In the genomic region with DNA sequence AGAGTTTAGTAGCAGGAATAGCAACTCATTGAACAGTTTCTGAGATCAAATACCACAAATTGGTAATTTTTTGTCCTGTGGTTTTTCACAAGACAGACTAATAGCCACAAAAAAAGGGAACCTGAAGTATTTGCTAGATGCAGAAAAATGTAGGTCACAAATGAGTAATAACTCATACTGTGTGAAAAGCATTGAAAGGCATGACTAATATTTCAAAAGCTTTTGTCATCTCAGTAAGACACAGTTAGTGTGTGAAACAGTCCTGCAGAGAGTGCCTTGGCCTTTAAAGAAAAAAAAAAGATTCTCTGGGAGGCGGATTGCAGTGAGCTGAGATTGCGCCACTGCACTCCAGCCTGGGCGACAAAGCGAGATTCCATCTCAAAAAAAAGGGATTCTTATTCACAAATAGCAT, we compare ENCODE assay signal across 10 cellular contexts. TPM values are rescaled to one million over a fixed set of nuclear protein-coding genes. Genes with fewer than 3 reads are reported as not detected.
DNase-seq lines count a peak whose midpoint lies in the region; ATAC-seq and TF ChIP-seq lines count a peak whose summit lies in the region.
"Had no signal": no experiment of that assay in that cellular context is flagged by ENCODE, and none has a peak within 500 bp of the region (broad histone marks: within the 10 kb centered on the region; RNA-seq: fewer than 3 reads in every experiment).

No MANE protein-coding gene starts in this region.

- WGBS in SK-N-SH (ENCODE audit: low lambda C conversion rate) = 77% methylated on average over 4 of the region's 4 CpGs
- no CpG with 5 or more reads among the region's 4 CpGs for WGBS in neuronal stem cell (ENCODE audit: extremely low coverage in 2 of 2, insufficient read length in 2 of 2, insufficient replicate concordance in 1 of 2), 2 donors

- H3K36me3 ChIP-seq in SK-N-SH (replicated peaks in 1 of 2; ENCODE audit: control insufficient read depth in 1 of 2, insufficient read depth in 2 of 2, low read length in 1 of 2) = peaks cover 5 to 15% of the 10 kb centered on the region in 2 experiments
- peaks cover 2 to 17% of the 10 kb centered on the region in 2 donors for H3K36me3 ChIP-seq in neuronal stem cell (replicated peaks in 1 of 2; ENCODE audit: control insufficient read depth in 2 of 2, insufficient read depth in 2 of 2, low read length in 2 of 2)
- no peaks in the 10 kb centered on the region for H3K36me3 ChIP-seq in Karpas-422 (ENCODE audit: insufficient read depth, low read length)

- no peak overlapping the region for H2BK5ac ChIP-seq in neuronal stem cell (ENCODE audit: low read length)

- H3K18ac ChIP-seq in neuronal stem cell (ENCODE audit: low read length) = no peak overlapping the region

- H3K9me3 ChIP-seq in SK-N-SH (no peaks in the 10 kb centered on the region), neuronal stem cell (replicated peaks in 1 of 2; ENCODE audit: control insufficient read depth in 2 of 2, insufficient read depth in 1 of 2, low read depth in 1 of 2, low read length in 2 of 2) (no peaks in the 10 kb centered on the region), Karpas-422 (ENCODE audit: low read length) (peaks cover 2% of the 10 kb centered on the region; the same call in 1 of the 2 replicates)

- H2BK120ac ChIP-seq in neuronal stem cell (ENCODE audit: low read depth, low read length) = no peak overlapping the region

- H3K79me2 ChIP-seq in SK-N-SH (ENCODE audit: insufficient read depth) (no peaks in the 10 kb centered on the region), Karpas-422 (ENCODE audit: low read length) (no peaks in the 10 kb centered on the region)

- ATAC-seq in HG03039 (IDR thresholded peaks at IDR 0.05; ENCODE audit: unreplicated experiment) = peak; percentile 100

- no peak for TF ChIP-seq CTCF in SK-N-SH (IDR thresholded peaks at IDR 0.05)

- no peak overlapping the region for H3K4ac ChIP-seq in neuronal stem cell (ENCODE audit: low read length)

- DNase-seq in GM19238 (ENCODE audit: insufficient read length, low spot score) = peak; percentile 5
- DNase-seq in SK-N-SH = no peak
- no peak for DNase-seq in neuronal stem cell (ENCODE audit: low spot score)
- no peak for DNase-seq in HUDEP-2 (lab: John Stamatoyannopoulos, UW; ENCODE audit: unreplicated experiment in 76 of 76)
- no peak for DNase-seq in COLO668 (lab: John Stamatoyannopoulos, UW; ENCODE audit: unreplicated experiment)
- DNase-seq in Karpas-422 = no peak
- no peak for DNase-seq in NCI-H345 (lab: John Stamatoyannopoulos, UW)
- DNase-seq: upper lobe of left lung had no signal

- H3K4me2 ChIP-seq in SK-N-SH = no peak overlapping the region
- no peak overlapping the region for H3K4me2 ChIP-seq in neuronal stem cell (ENCODE audit: insufficient read depth, low read length, poor library complexity, severe bottlenecking)
- no peak overlapping the region for H3K4me2 ChIP-seq in Karpas-422 (ENCODE audit: low read depth, low read length, poor library complexity, severe bottlenecking)

- no peak overlapping the region for H2AFZ ChIP-seq in SK-N-SH (ENCODE audit: low read depth)
- H2AFZ ChIP-seq in neuronal stem cell (ENCODE audit: low read length) = peak overlapping the region; percentile 64
- no peak overlapping the region for H2AFZ ChIP-seq in Karpas-422 (ENCODE audit: low read length)

- no peak overlapping the region for H2BK12ac ChIP-seq in neuronal stem cell (ENCODE audit: low read length)

- no peak overlapping the region for H3K4me3 ChIP-seq in SK-N-SH (ENCODE audit: low read depth in 2 of 2, low read length in 1 of 2)
- H3K4me3 ChIP-seq in neuronal stem cell (ENCODE audit: low read length in 2 of 2) = no peak overlapping the region
- no peak overlapping the region for H3K4me3 ChIP-seq in Karpas-422 (ENCODE audit: low read length)
- H3K4me3 ChIP-seq: SK-N-MC, upper lobe of left lung had no signal

- H3K14ac ChIP-seq in neuronal stem cell (ENCODE audit: low read length) = no peak overlapping the region

- 0 out of 4 replicates have a peak, but pooled peaks of 1 of the 2 experiments have one; percentile 8 for TF ChIP-seq EP300 in SK-N-SH (IDR thresholded peaks at IDR 0.05; ENCODE audit: borderline replicate concordance in 1 of 2, low read depth in 1 of 2, low read length in 1 of 2)

- H3K9ac ChIP-seq in SK-N-SH = no peak overlapping the region
- H3K9ac ChIP-seq in neuronal stem cell (ENCODE audit: low read depth, low read length, poor library complexity) = no peak overlapping the region
- no peak overlapping the region for H3K9ac ChIP-seq in Karpas-422 (ENCODE audit: low read length)

- H3K9me2 ChIP-seq in SK-N-SH (no peaks in the 10 kb centered on the region), Karpas-422 (replicated peaks; ENCODE audit: insufficient read depth, low read length) (no peaks in the 10 kb centered on the region)

- no peaks in the 10 kb centered on the region for H3K79me1 ChIP-seq in neuronal stem cell (ENCODE audit: low read depth, low read length)

- no peak overlapping the region for H4K8ac ChIP-seq in neuronal stem cell (ENCODE audit: low read depth, low read length)

- no peak for TF ChIP-seq RAD21 in SK-N-SH (IDR thresholded peaks at IDR 0.05; ENCODE audit: low read length)

- POLR2A ChIA-PET in SK-N-SH (lab: Yijun Ruan, JAX) = no interaction called here

- no peak overlapping the region for H2BK15ac ChIP-seq in neuronal stem cell (ENCODE audit: low read length)

- H3K23ac ChIP-seq in neuronal stem cell (ENCODE audit: low read depth, low read length, poor library complexity) = no peak overlapping the region

- no peak overlapping the region for H2AK5ac ChIP-seq in neuronal stem cell (ENCODE audit: low read depth, low read length)

- peaks cover 4% of the 10 kb centered on the region for H3F3A ChIP-seq in SK-N-SH (replicated peaks; ENCODE audit: insufficient read depth)

- no peaks in the 10 kb centered on the region for H3K27me3 ChIP-seq in SK-N-SH (ENCODE audit: insufficient read depth)
- H3K27me3 ChIP-seq in neuronal stem cell (ENCODE audit: control insufficient read depth in 3 of 3, insufficient read depth in 3 of 3, low read depth in 1 of 3, low read length in 3 of 3) = no peaks in the 10 kb centered on the region
- H3K27me3 ChIP-seq in Karpas-422 (ENCODE audit: low read length) = 0 out of 2 replicates have a peak, but pooled peaks cover 4% of the 10 kb centered on the region
- H3K27me3 ChIP-seq: upper lobe of left lung had no signal

- H3K27ac ChIP-seq in SK-N-SH (ENCODE audit: low read depth in 2 of 2, low read length in 1 of 2) (peak overlapping the region in 1 of 2 experiments; percentile 37; a peak in 2 of 4 replicates), neuronal stem cell (replicated peaks; ENCODE audit: low read length) (no peak overlapping the region), Karpas-422 (ENCODE audit: low read length) (no peak overlapping the region)
- H3K27ac ChIP-seq: SK-N-MC, upper lobe of left lung had no signal

- H4K20me1 ChIP-seq in SK-N-SH (ENCODE audit: insufficient read depth) = no peaks in the 10 kb centered on the region
- H4K20me1 ChIP-seq in Karpas-422 (ENCODE audit: insufficient read depth, low read depth, low read length) = no peaks in the 10 kb centered on the region

- H3K4me1 ChIP-seq in SK-N-SH (ENCODE audit: control insufficient read depth in 1 of 2, insufficient read depth in 2 of 2, low read depth in 1 of 2, low read length in 1 of 2) (peaks cover 0 to 2% of the 10 kb centered on the region in 2 experiments; a peak in 1 of 4 replicates), neuronal stem cell (ENCODE audit: control insufficient read depth in 2 of 2, insufficient read depth in 1 of 2, low read depth in 1 of 2, low read length in 2 of 2) (peaks cover 0 to 6% of the 10 kb centered on the region in 2 donors), Karpas-422 (ENCODE audit: low read length) (no peaks in the 10 kb centered on the region)
- H3K4me1 ChIP-seq: upper lobe of left lung had no signal

- no peak overlapping the region for H4K91ac ChIP-seq in neuronal stem cell (ENCODE audit: low read depth, low read length, poor library complexity)

- CTCF ChIA-PET in SK-N-SH (lab: Yijun Ruan, JAX) = interaction anchor here (1.0 kb wide), 1 partner anchor 35 kb away, joined by 3 read pairs; no protein-coding TSS in a partner anchor

TF ChIP-seq in SK-N-SH, 30 proteins besides CTCF, POLR2A, EP300 and RAD21 (continues in another document):
- TF ChIP-seq, protein P1, sequence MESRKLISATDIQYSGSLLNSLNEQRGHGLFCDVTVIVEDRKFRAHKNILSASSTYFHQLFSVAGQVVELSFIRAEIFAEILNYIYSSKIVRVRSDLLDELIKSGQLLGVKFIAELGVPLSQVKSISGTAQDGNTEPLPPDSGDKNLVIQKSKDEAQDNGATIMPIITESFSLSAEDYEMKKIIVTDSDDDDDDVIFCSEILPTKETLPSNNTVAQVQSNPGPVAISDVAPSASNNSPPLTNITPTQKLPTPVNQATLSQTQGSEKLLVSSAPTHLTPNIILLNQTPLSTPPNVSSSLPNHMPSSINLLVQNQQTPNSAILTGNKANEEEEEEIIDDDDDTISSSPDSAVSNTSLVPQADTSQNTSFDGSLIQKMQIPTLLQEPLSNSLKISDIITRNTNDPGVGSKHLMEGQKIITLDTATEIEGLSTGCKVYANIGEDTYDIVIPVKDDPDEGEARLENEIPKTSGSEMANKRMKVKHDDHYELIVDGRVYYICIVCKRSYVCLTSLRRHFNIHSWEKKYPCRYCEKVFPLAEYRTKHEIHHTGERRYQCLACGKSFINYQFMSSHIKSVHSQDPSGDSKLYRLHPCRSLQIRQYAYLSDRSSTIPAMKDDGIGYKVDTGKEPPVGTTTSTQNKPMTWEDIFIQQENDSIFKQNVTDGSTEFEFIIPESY (IDR thresholded peaks at IDR 0.05; ENCODE audit: borderline replicate concordance, low read depth) = no peak

RNA-seq across cellular contexts. Expression of gene SLC25A31, which starts 31.4 kb away (rescaled TPM):
- polyA plus RNA-seq in SK-N-SH (2012; rRNA removed) = not detected in 2 replicates
- polyA plus RNA-seq in SK-N-SH (2012; cell fraction: cytosol; rRNA removed) = not detected in 2 replicates
- polyA plus RNA-seq in SK-N-SH (2012; cell fraction: nucleus; rRNA removed) = not detected in 2 replicates
- polyA plus RNA-seq in neuronal stem cell (2013, experiment 1 of 2) = not detected
- 0.01 TPM for polyA plus RNA-seq in neuronal stem cell (2013, experiment 2 of 2)
- total RNA-seq in Karpas-422 (2014; rRNA removed; shearing (Covaris generic); ENCODE audit: low replicate concordance) = not detected in 2 replicates
- total RNA-seq: upper lobe of left lung had no signal
